Comparison of ENCODE assay signal across 11 cellular contexts in the genomic region with DNA sequence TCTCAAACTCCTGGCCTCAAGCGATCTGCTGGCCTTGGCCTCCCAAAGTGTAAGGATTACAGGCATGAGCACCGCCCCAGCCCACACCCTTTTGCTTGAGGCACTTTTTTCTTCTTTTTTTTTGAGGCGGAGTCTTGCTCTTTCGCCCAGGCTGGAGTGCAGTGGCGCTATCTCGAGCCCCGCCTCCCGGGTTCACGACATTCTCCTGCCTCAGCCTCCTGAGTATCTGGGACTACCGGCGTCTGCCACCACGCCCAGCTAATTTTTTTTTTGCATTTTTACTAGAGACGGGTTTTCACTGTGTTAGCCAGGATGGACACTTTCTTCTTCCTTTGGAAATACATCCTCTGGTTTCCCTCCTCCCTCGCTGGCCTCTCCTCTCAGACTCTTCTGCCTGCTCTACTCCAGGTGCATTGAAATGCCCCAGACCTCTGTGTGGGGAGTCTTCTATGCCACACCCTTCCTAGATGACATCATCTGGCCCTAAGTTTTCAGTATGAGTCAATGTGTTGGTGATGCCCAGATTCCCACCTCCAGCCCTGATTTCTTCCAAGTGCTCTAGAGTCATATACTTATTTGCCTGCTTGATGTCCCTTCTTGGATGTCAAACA. TPM values are rescaled to one million over a fixed set of nuclear protein-coding genes. Genes with fewer than 3 reads are reported as not detected.
A peak's percentile ranks its signal among the peaks of the same experiment; 100 is the strongest.
DNase-seq lines count a peak whose midpoint lies in the region; ATAC-seq and TF ChIP-seq lines count a peak whose summit lies in the region.
"Had no signal": no experiment of that assay in that cellular context is flagged by ENCODE, and none has a peak within 500 bp of the region (broad histone marks: within the 10 kb centered on the region; RNA-seq: fewer than 3 reads in every experiment).

No MANE protein-coding gene starts in this region.

- peaks cover 11 to 12% of the 10 kb centered on the region in 2 donors for H3K9me3 Mint-ChIP-seq in activated naive CD4-positive, alpha-beta T cell treated with anti-CD3 and anti-CD28 coated beads, Interleukin-2, amount 50 U/mL, for 72 hours

- peak overlapping the region; percentile 6 to 91 for H3K27ac Mint-ChIP-seq in activated naive CD4-positive, alpha-beta T cell treated with anti-CD3 and anti-CD28 coated beads, Interleukin-2, amount 50 U/mL, for 72 hours

- no peak overlapping the region for H3K27ac ChIP-seq in prostate gland

- TF ChIP-seq POLR2A in prostate gland (IDR thresholded peaks at IDR 0.05): no peak

- DNase-seq in AG20443 (ENCODE audit: low spot score) (peak; percentile 52), HCEC 1CT (peak; percentile 22), iris pigment epithelial cell (ENCODE audit: low read depth) (peak; percentile 52), COLO829 (ENCODE audit: low spot score) (no peak), NCI-H187 treated with DMSO at 0.1 percent for 48 hours (lab: John Stamatoyannopoulos, UW) (no peak), prostate gland (ENCODE audit: low spot score) (no peak)
- no peak for DNase-seq in activated naive CD4-positive, alpha-beta T cell treated with anti-CD3 and anti-CD28 coated beads, Interleukin-2, amount 50 U/mL, for 72 hours (ENCODE audit: low spot score in 2 of 2)
- DNase-seq: COR-L47; effector CD4-positive, alpha-beta T cell; NCI-H526 treated with DMSO at 0.1 percent for 48 hours had no signal

- H3K27me3 ChIP-seq in prostate gland (replicated peaks; ENCODE audit: insufficient read depth): no peaks in the 10 kb centered on the region

- ATAC-seq in activated naive CD4-positive, alpha-beta T cell treated with anti-CD3 and anti-CD28 coated beads, Interleukin-2, amount 50 U/mL, for 72 hours: peak in 1 of 2 donors; percentile 66
- ATAC-seq in HG02973 (IDR thresholded peaks at IDR 0.05; ENCODE audit: unreplicated experiment): no peak

- intact Hi-C loops in prostate gland (cut with DNase I): no loop called here

- no peaks in the 10 kb centered on the region for H3K9me3 ChIP-seq in prostate gland

- H3K36me3 ChIP-seq in prostate gland: no peaks in the 10 kb centered on the region

- no peaks in the 10 kb centered on the region for H3K4me1 ChIP-seq in prostate gland (replicated peaks)

- no peak for TF ChIP-seq CTCF in prostate gland (IDR thresholded peaks at IDR 0.05)

- WGBS in prostate gland: 91% methylated on average over 14 of the region's 14 CpGs

- H3K36me3 Mint-ChIP-seq in activated naive CD4-positive, alpha-beta T cell treated with anti-CD3 and anti-CD28 coated beads, Interleukin-2, amount 50 U/mL, for 72 hours: peaks cover 14 to 43% of the 10 kb centered on the region in 2 donors

- H3K4me3 ChIP-seq in prostate gland: no peak overlapping the region

RNA-seq across cellular contexts. Expression of gene TPT1, which starts 20.7 kb away (rescaled TPM):
- 1,000 to 10,000 TPM; 2,995 to 3,818 TPM for total RNA-seq in activated naive CD4-positive, alpha-beta T cell treated with anti-CD3 and anti-CD28 coated beads, Interleukin-2, amount 50 U/mL, for 72 hours
- 1,000 to 10,000 TPM; 1,725 to 2,682 TPM for total RNA-seq in prostate gland

RNA-seq across cellular contexts. Expression of gene SLC25A30, which starts 56.5 kb away (rescaled TPM):
- total RNA-seq in activated naive CD4-positive, alpha-beta T cell treated with anti-CD3 and anti-CD28 coated beads, Interleukin-2, amount 50 U/mL, for 72 hours: 10 to 100 TPM; 10.5 to 19.7 TPM
- 10 to 100 TPM; 12.6 to 14.2 TPM for total RNA-seq in prostate gland

Comparison
In these comparisons a context has a peak if more than half of its experiments do, and no peak if none do; other contexts are left out.
1. DNase-seq: peak in AG20443 (single experiment), HCEC 1CT (single experiment) and iris pigment epithelial cell (single experiment); none in activated naive CD4-positive, alpha-beta T cell treated with anti-CD3 and anti-CD28 coated beads, Interleukin-2, amount 50 U/mL, for 72 hours (0 of 2), COLO829 (single experiment), NCI-H187 treated with DMSO at 0.1 percent for 48 hours (single experiment) and prostate gland (single experiment).